Comparison of ENCODE assay signal across 17 cellular contexts in the genomic region with DNA sequence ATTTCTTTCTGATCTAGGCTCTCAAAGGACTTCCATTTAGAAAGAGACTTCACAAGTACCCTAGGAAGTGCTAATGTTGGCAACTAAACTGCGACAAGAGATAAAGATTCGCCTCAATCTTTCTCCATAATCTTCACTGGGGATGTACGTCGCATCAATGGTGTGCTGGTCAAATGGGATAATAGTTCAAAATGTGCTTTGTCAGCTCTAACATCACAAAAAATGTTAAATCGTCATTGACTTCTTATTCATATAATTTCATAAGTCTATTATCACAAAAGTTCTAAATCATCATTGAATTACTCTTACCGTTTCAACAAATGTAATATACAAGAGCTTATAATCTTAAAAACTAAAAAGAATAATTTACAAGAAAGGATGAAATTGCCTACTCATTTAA.
"Had no signal": no experiment of that assay in that cellular context is flagged by ENCODE, and none has a peak within 500 bp of the region (broad histone marks: within the 10 kb centered on the region; RNA-seq: fewer than 3 reads in every experiment).

No MANE protein-coding gene starts in this region.

- H3K9me3 ChIP-seq: colonic mucosa, gastrocnemius medialis, pancreas, sigmoid colon, thoracic aorta, tibial nerve, upper lobe of left lung had no signal

- H3K4me1 ChIP-seq: colonic mucosa, gastrocnemius medialis, pancreas, sigmoid colon, tibial nerve, upper lobe of left lung had no signal

- H3K27me3 ChIP-seq: colonic mucosa, gastrocnemius medialis, sigmoid colon, tibial nerve, upper lobe of left lung had no signal

- DNase-seq: colonic mucosa; dermis blood vessel endothelial cell; gastrocnemius medialis; head of caudate nucleus; kidney; natural killer cell; occipital lobe; pancreas; sigmoid colon; stimulated activated CD4-positive, alpha-beta T cell treated with anti-CD3 and anti-CD28 coated beads, Interleukin-15, amount 100 ng/mL, for 24 hours; stimulated activated CD4-positive, alpha-beta T cell treated with anti-CD3 and anti-CD28 coated beads, Interleukin-2, amount 100 ng/mL, for 48 hours; stimulated activated naive B cell treated with anti-CD40 and anti-IgM and Interleukin-4, amounts not matched to agents 10 μg/mL and 1 μg/mL and 100 μg/mL, for 72 hours; upper lobe of left lung had no signal

- H3K4me3 ChIP-seq: colonic mucosa, gastrocnemius medialis, lung, pancreas, sigmoid colon, thoracic aorta, tibial nerve, upper lobe of left lung had no signal

- H3K36me3 ChIP-seq: colonic mucosa, gastrocnemius medialis, pancreas, sigmoid colon, thoracic aorta, tibial nerve, upper lobe of left lung had no signal

- ATAC-seq: gastrocnemius medialis; left lobe of liver; natural killer cell; pancreas; stimulated activated naive B cell treated with anti-CD40 and anti-IgM and Interleukin-4, amounts not matched to agents 10 μg/mL and 1 μg/mL and 100 μg/mL, for 72 hours had no signal

- H3K27ac ChIP-seq: colonic mucosa, gastrocnemius medialis, pancreas, sigmoid colon, thoracic aorta, tibial nerve, upper lobe of left lung had no signal
